9 cellular contexts compared by ENCODE assay signal in genomic region chr14:94355191-94355794, GRCh38. TPM values are rescaled to one million over a fixed set of nuclear protein-coding genes. Genes with fewer than 3 reads are reported as not detected.
DNase-seq lines count a peak whose midpoint lies in the region; TF ChIP-seq lines count a peak whose summit lies in the region.
"Had no signal": no experiment of that assay in that cellular context is flagged by ENCODE, and none has a peak within 500 bp of the region (broad histone marks: within the 10 kb centered on the region; RNA-seq: fewer than 3 reads in every experiment).

No MANE protein-coding gene starts in this region.

- no peaks in the 10 kb centered on the region for H3F3A ChIP-seq in neural progenitor cell (ENCODE audit: low read depth)

- peaks cover 12% of the 10 kb centered on the region for H3K27me3 Mint-ChIP-seq in neural progenitor cell (ENCODE audit: insufficient read depth, low read depth)
- peaks cover 9% of the 10 kb centered on the region for H3K27me3 Mint-ChIP-seq in T-helper 2 cell treated with Interferon-gamma antibody and Interleukin-4, amounts not matched to agents 5 μg/mL and 100 μg/mL, for 36 hours (ENCODE audit: low read depth)

- TF ChIP-seq CTCF in fibroblast of lung (conservative IDR thresholded peaks at IDR 0.05 in 1 of 2, IDR thresholded peaks at IDR 0.05 in 1 of 2; ENCODE audit: low read depth in 1 of 2, low read length in 2 of 2) (peak; percentile 56 to 60), neural progenitor cell (IDR thresholded peaks at IDR 0.05) (peak; percentile 61)

- H3K4me1 ChIP-seq in fibroblast of lung (ENCODE audit: control insufficient read depth, extremely low read depth, insufficient read depth, low read length) (no peaks in the 10 kb centered on the region), neural progenitor cell (no peaks in the 10 kb centered on the region)

- H3K4me3 Mint-ChIP-seq in neural progenitor cell, result no peak overlapping the region
- no peak overlapping the region for H3K4me3 Mint-ChIP-seq in T-helper 2 cell treated with Interferon-gamma antibody and Interleukin-4, amounts not matched to agents 5 μg/mL and 100 μg/mL, for 36 hours
- H3K4me3 Mint-ChIP-seq: stimulated activated effector memory CD8-positive, alpha-beta T cell treated with anti-CD3 and anti-CD28 coated beads, Interleukin-12 subunit alpha, Interleukin-12 subunit beta, amount 100 ng/mL, for 72 hours had no signal

- H3K79me2 ChIP-seq in fibroblast of lung (ENCODE audit: control insufficient read depth, insufficient read depth, low read length), result no peaks in the 10 kb centered on the region
- H3K79me2 ChIP-seq in neural progenitor cell (ENCODE audit: low read depth), result no peaks in the 10 kb centered on the region

- H3K36me3 ChIP-seq in fibroblast of lung (ENCODE audit: control insufficient read depth, insufficient read depth, low read length) (no peaks in the 10 kb centered on the region), neural progenitor cell (no peaks in the 10 kb centered on the region), MG63 (no peaks in the 10 kb centered on the region)

- H3K36me3 Mint-ChIP-seq in neural progenitor cell, result no peaks in the 10 kb centered on the region
- H3K36me3 Mint-ChIP-seq in T-helper 2 cell treated with Interferon-gamma antibody and Interleukin-4, amounts not matched to agents 5 μg/mL and 100 μg/mL, for 36 hours (ENCODE audit: low read depth), result no peaks in the 10 kb centered on the region
- H3K36me3 Mint-ChIP-seq: stimulated activated effector memory CD8-positive, alpha-beta T cell treated with anti-CD3 and anti-CD28 coated beads, Interleukin-12 subunit alpha, Interleukin-12 subunit beta, amount 100 ng/mL, for 72 hours had no signal

- H3K4me2 ChIP-seq in fibroblast of lung (ENCODE audit: extremely low read depth, insufficient read depth, low read length) (no peak overlapping the region), neural progenitor cell (no peak overlapping the region)

- no peak overlapping the region for H3K9ac ChIP-seq in fibroblast of lung (ENCODE audit: insufficient read depth, low read length)
- no peak overlapping the region for H3K9ac ChIP-seq in neural progenitor cell

- H3K4me1 Mint-ChIP-seq in neural progenitor cell, result no peaks in the 10 kb centered on the region
- no peaks in the 10 kb centered on the region for H3K4me1 Mint-ChIP-seq in T-helper 2 cell treated with Interferon-gamma antibody and Interleukin-4, amounts not matched to agents 5 μg/mL and 100 μg/mL, for 36 hours (ENCODE audit: low read depth)
- H3K4me1 Mint-ChIP-seq: stimulated activated effector memory CD8-positive, alpha-beta T cell treated with anti-CD3 and anti-CD28 coated beads, Interleukin-12 subunit alpha, Interleukin-12 subunit beta, amount 100 ng/mL, for 72 hours had no signal

- no peaks in the 10 kb centered on the region for H4K20me1 ChIP-seq in fibroblast of lung (ENCODE audit: control insufficient read depth, extremely low read depth, insufficient read depth, low read length)
- H4K20me1 ChIP-seq in neural progenitor cell (ENCODE audit: low read depth), result no peaks in the 10 kb centered on the region

- H2AFZ ChIP-seq in fibroblast of lung (ENCODE audit: low read length) (no peak overlapping the region), neural progenitor cell (replicated peaks) (peak overlapping the region; percentile 90)

- H3K9me3 ChIP-seq in fibroblast of lung (ENCODE audit: control insufficient read depth, insufficient read depth, low read depth, low read length) (no peaks in the 10 kb centered on the region), neural progenitor cell (ENCODE audit: low read depth) (no peaks in the 10 kb centered on the region), MG63 (no peaks in the 10 kb centered on the region)

- H3K27ac ChIP-seq in fibroblast of lung (ENCODE audit: insufficient read depth, low read length) (no peak overlapping the region), neural progenitor cell (no peak overlapping the region)

- H3K27me3 ChIP-seq in fibroblast of lung (ENCODE audit: control insufficient read depth, insufficient read depth, low read length), result no peaks in the 10 kb centered on the region
- H3K27me3 ChIP-seq in neural progenitor cell, result no peaks in the 10 kb centered on the region
- no peaks in the 10 kb centered on the region for H3K27me3 ChIP-seq in MG63

- peak; percentile 68 for DNase-seq in ELR (ENCODE audit: low read depth)
- DNase-seq in NCI-H1092 treated with DMSO at 0.1 percent for 48 hours (lab: John Stamatoyannopoulos, UW), result peak; percentile 18
- DNase-seq in fibroblast of lung (ENCODE audit: low read depth in 2 of 2), result peak; percentile 51 to 62
- DNase-seq in neural progenitor cell (ENCODE audit: low spot score), result peak; percentile 69
- no peak for DNase-seq in NCI-H2196 treated with DMSO at 0.1 percent for 48 hours (lab: John Stamatoyannopoulos, UW; ENCODE audit: unreplicated experiment)
- no peak for DNase-seq in T-helper 2 cell treated with Interferon-gamma antibody and Interleukin-4, amounts not matched to agents 5 μg/mL and 100 μg/mL, for 36 hours (ENCODE audit: low spot score)
- DNase-seq in NCI-H187 (lab: John Stamatoyannopoulos, UW), result no peak
- no peak for DNase-seq in MG63

- peaks cover 3% of the 10 kb centered on the region for H3K9me3 Mint-ChIP-seq in neural progenitor cell
- H3K9me3 Mint-ChIP-seq in T-helper 2 cell treated with Interferon-gamma antibody and Interleukin-4, amounts not matched to agents 5 μg/mL and 100 μg/mL, for 36 hours, result no peaks in the 10 kb centered on the region

- H3K27ac Mint-ChIP-seq in neural progenitor cell, result no peak overlapping the region
- no peak overlapping the region for H3K27ac Mint-ChIP-seq in T-helper 2 cell treated with Interferon-gamma antibody and Interleukin-4, amounts not matched to agents 5 μg/mL and 100 μg/mL, for 36 hours
- H3K27ac Mint-ChIP-seq: stimulated activated effector memory CD8-positive, alpha-beta T cell treated with anti-CD3 and anti-CD28 coated beads, Interleukin-12 subunit alpha, Interleukin-12 subunit beta, amount 100 ng/mL, for 72 hours had no signal

- H3K4me3 ChIP-seq in fibroblast of lung (replicated peaks in 1 of 4; ENCODE audit: control extremely low read depth in 1 of 4, insufficient read depth in 1 of 4, low read depth in 3 of 4, low read length in 4 of 4) (no peak overlapping the region), neural progenitor cell (no peak overlapping the region), MG63 (no peak overlapping the region)

RNA-seq across cellular contexts. Expression of gene SERPINA2, which starts 11.2 kb away (rescaled TPM):
- total RNA-seq in fibroblast of lung (not detected in 2 replicates), neural progenitor cell (ENCODE audit: low replicate concordance) (not detected in 2 replicates)
- not detected in 2 replicates for polyA plus RNA-seq in fibroblast of lung
- not detected in 2 replicates for polyA plus RNA-seq in fibroblast of lung (2012)
- polyA minus RNA-seq in fibroblast of lung (ENCODE audit: low replicate concordance), result not detected in 2 replicates
- total RNA-seq in MG63 (2014; rRNA removed; shearing (Covaris generic); ENCODE audit: low replicate concordance), result not detected in 2 replicates

RNA-seq across cellular contexts. Expression of gene SERPINA6, which starts 32.2 kb away (rescaled TPM):
- total RNA-seq in fibroblast of lung, result not detected in 2 replicates
- not detected in 2 replicates for polyA plus RNA-seq in fibroblast of lung
- not detected in 2 replicates for polyA plus RNA-seq in fibroblast of lung (2012)
- not detected in 2 replicates for polyA minus RNA-seq in fibroblast of lung (ENCODE audit: low replicate concordance)
- not detected in 2 replicates for total RNA-seq in neural progenitor cell (ENCODE audit: low replicate concordance)
- not detected in 2 replicates for total RNA-seq in MG63 (2014; rRNA removed; shearing (Covaris generic); ENCODE audit: low replicate concordance)

RNA-seq across cellular contexts. Expression of gene SERPINA1, which starts 33.1 kb away (rescaled TPM):
- total RNA-seq in fibroblast of lung (under 0.01 TPM in 1 of 2 replicates, not detected in the other), neural progenitor cell (ENCODE audit: low replicate concordance) (0.13 and 0.43 TPM in 2 replicates)
- polyA plus RNA-seq in fibroblast of lung, result 0.10 and 0.39 TPM in 2 replicates
- 0.14 and 0.42 TPM in 2 replicates for polyA plus RNA-seq in fibroblast of lung (2012)
- 6.6 TPM in 1 of 2 replicates, not detected in the other for polyA minus RNA-seq in fibroblast of lung (ENCODE audit: low replicate concordance)
- 0.89 and 27.3 TPM in 2 replicates for total RNA-seq in MG63 (2014; rRNA removed; shearing (Covaris generic); ENCODE audit: low replicate concordance)

Comparison
In these comparisons a context has a peak if more than half of its experiments do, and no peak if none do; other contexts are left out.
1. DNase-seq: peak in ELR (single experiment), NCI-H1092 treated with DMSO at 0.1 percent for 48 hours (single experiment), fibroblast of lung (2 of 2) and neural progenitor cell (single experiment); none in NCI-H2196 treated with DMSO at 0.1 percent for 48 hours (single experiment), T-helper 2 cell treated with Interferon-gamma antibody and Interleukin-4, amounts not matched to agents 5 μg/mL and 100 μg/mL, for 36 hours (single experiment), NCI-H187 (0 of 2) and MG63 (single experiment).